ENCODE assay signal across 1 cellular context in genomic region chr10:69697006-69697405, GRCh38.
TF ChIP-seq lines count a peak whose summit lies in the region.

No MANE protein-coding gene starts in this region.

TF ChIP-seq in H1, 55 proteins besides CTCF, POLR2A, EP300 and RAD21:
- TF ChIP-seq SRF (IDR thresholded peaks at IDR 0.05; ENCODE audit: low read depth, low read length) (no peak), NRF1 (IDR thresholded peaks at IDR 0.05; ENCODE audit: low read depth, low read length) (no peak), YY1 (IDR thresholded peaks at IDR 0.05; ENCODE audit: low read depth, low read length) (no peak), FOSL1 (IDR thresholded peaks at IDR 0.05; ENCODE audit: insufficient read depth, low read depth, low read length) (no peak), SIRT6 (IDR thresholded peaks at IDR 0.05; ENCODE audit: low read length) (no peak), POU5F1 (IDR thresholded peaks at IDR 0.05; ENCODE audit: low read depth, low read length) (no peak), RNF2 (IDR thresholded peaks at IDR 0.05; ENCODE audit: borderline replicate concordance, low read depth, low read length, missing control alignments, poor library complexity, severe bottlenecking) (no peak), ATF3 (IDR thresholded peaks at IDR 0.05; ENCODE audit: insufficient read depth, low read depth, low read length) (no peak), JUN (IDR thresholded peaks at IDR 0.05; ENCODE audit: low read depth, low read length) (no peak), SP2 (IDR thresholded peaks at IDR 0.05; ENCODE audit: low read length) (no peak), SIX5 (IDR thresholded peaks at IDR 0.05; ENCODE audit: low read depth, low read length) (no peak), BCL11A (IDR thresholded peaks at IDR 0.05; ENCODE audit: low read depth in 2 of 2, low read length in 2 of 2) (no peak), TCF12 (IDR thresholded peaks at IDR 0.05; ENCODE audit: low read depth, low read length) (no peak), KDM1A (IDR thresholded peaks at IDR 0.05; ENCODE audit: borderline replicate concordance, low read length) (no peak), CHD7 (IDR thresholded peaks at IDR 0.05; ENCODE audit: insufficient replicate concordance, low read length) (no peak), CBX8 (IDR thresholded peaks at IDR 0.05; ENCODE audit: borderline replicate concordance, low read depth, low read length) (no peak), PHF8 (conservative IDR thresholded peaks at IDR 0.05; ENCODE audit: low read depth, low read length) (no peak), SP4 (IDR thresholded peaks at IDR 0.05; ENCODE audit: low read length) (no peak), BACH1 (IDR thresholded peaks at IDR 0.05; ENCODE audit: low read length) (no peak)
TF ChIP-seq in H1: peak in this region for 0.
